Comparison of ENCODE assay signal across 3 cellular contexts in genomic region chr16:18966791-18967190, GRCh38. TPM values are rescaled to one million over a fixed set of nuclear protein-coding genes. Genes with fewer than 3 reads are reported as not detected.
"Had no signal": no experiment of that assay in that cellular context is flagged by ENCODE, and none has a peak within 500 bp of the region (broad histone marks: within the 10 kb centered on the region; RNA-seq: fewer than 3 reads in every experiment).

No MANE protein-coding gene starts in this region.

- H3K4me3 ChIP-seq: GM12878 had no signal

- ATAC-seq: GM12878 had no signal

- DNase-seq: GDM1, GF-D8 had no signal

RNA-seq across cellular contexts. Expression of gene TMC7, which starts 16.9 kb away (rescaled TPM):
- total RNA-seq: GM12878 had no signal
